ENCODE assay signal across 16 cellular contexts in the genomic region with DNA sequence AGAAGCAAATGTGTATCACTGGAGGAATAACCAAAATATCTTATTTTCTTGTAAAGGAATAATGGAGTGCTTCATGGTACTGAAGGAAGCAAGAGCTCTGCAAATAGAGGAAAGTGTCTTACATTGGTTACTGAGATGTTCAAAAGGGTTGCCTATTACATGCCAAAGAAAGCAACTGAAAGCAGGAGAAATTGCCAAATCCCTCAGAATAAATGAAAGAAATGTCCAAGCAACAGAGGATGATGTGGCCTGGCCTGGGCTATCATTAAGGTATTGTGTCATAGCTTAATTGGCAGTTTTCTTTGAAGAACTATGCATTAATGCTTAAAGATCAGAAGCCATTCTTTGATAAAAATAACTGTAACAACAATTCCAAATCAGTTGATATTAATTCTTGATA.
"Had no signal": no experiment of that assay in that cellular context is flagged by ENCODE, and none has a peak within 500 bp of the region (broad histone marks: within the 10 kb centered on the region; RNA-seq: fewer than 3 reads in every experiment).

No MANE protein-coding gene starts in this region.

- H3K4me1 ChIP-seq: gastrocnemius medialis, lower lobe of right lung, stomach had no signal

- H3K27ac Mint-ChIP-seq: immature natural killer cell, memory B cell, mesothelial cell of epicardium, natural killer cell had no signal

- H3K27me3 Mint-ChIP-seq: memory B cell had no signal

- H3K27me3 ChIP-seq: gastrocnemius medialis, left lung, stomach had no signal

- DNase-seq: effector memory CD4-positive, alpha-beta T cell; gastrocnemius medialis; glutamatergic neuron; immature natural killer cell; left lung; lower lobe of right lung; natural killer cell; posterior cingulate gyrus; small intestine; stimulated activated CD4-positive, alpha-beta T cell treated with anti-CD3 and anti-CD28 coated beads, Interleukin-12 subunit alpha, Interleukin-12 subunit beta, amount 100 ng/mL, for 4 hours; stimulated activated naive CD4-positive, alpha-beta T cell; stomach; trophoblast cell had no signal

- H3K27ac ChIP-seq: gastrocnemius medialis, left lung, lower lobe of right lung, stomach had no signal

- H3K9me3 Mint-ChIP-seq: immature natural killer cell, mesothelial cell of epicardium, natural killer cell had no signal

- H3K4me3 Mint-ChIP-seq: immature natural killer cell, memory B cell, mesothelial cell of epicardium, natural killer cell, neural crest cell had no signal

- H3K4me3 ChIP-seq: gastrocnemius medialis, left lung, lower lobe of right lung, stomach had no signal

- H3K36me3 ChIP-seq: gastrocnemius medialis, left lung, lower lobe of right lung, stomach had no signal

- H3K9me3 ChIP-seq: gastrocnemius medialis, left lung, lower lobe of right lung, stomach had no signal

- H3K4me1 Mint-ChIP-seq: immature natural killer cell, memory B cell, mesothelial cell of epicardium, natural killer cell, neural crest cell had no signal
